13 cellular contexts compared by ENCODE assay signal in the genomic region with DNA sequence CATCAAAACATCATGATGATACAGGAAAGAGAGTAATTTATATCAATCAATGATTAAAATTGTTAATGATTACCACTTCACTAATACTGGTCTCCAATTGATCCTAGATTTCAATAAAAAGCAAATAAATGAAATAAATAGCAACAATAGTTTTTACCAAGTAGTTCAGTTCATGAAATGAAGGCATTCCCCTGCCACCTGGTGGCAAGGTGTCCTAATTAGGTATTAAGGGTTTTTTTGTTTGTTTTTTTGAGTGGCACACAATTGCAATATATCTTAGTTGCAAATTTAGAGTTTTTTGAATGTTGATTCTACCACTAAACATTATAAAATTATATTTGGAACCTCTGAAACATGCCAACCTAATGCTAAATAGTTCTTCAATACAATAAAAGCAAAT.
A peak's percentile ranks its signal among the peaks of the same experiment; 100 is the strongest.
DNase-seq lines count a peak whose midpoint lies in the region; ATAC-seq and TF ChIP-seq lines count a peak whose summit lies in the region.
"Had no signal": no experiment of that assay in that cellular context is flagged by ENCODE, and none has a peak within 500 bp of the region (broad histone marks: within the 10 kb centered on the region; RNA-seq: fewer than 3 reads in every experiment).

No MANE protein-coding gene starts in this region.

- ATAC-seq in left colon (peak; percentile 52), HG03196 (IDR thresholded peaks at IDR 0.05; ENCODE audit: unreplicated experiment) (no peak)
- ATAC-seq: stimulated activated naive CD8-positive, alpha-beta T cell treated with anti-CD3 and anti-CD28 coated beads, Interleukin-15, Interleukin-2, amounts not matched to agents 100 U/mL and 50 U/mL, for 24 hours had no signal

- DNase-seq in AG04449 (ENCODE audit: low read depth, low spot score): no peak
- peak; percentile 33 for DNase-seq in astrocyte of the spinal cord (ENCODE audit: low read depth, low spot score)
- peak in 1 of 2 donors; percentile 57 for DNase-seq in left colon
- no peak for DNase-seq in activated T-cell treated with anti-CD3 and anti-CD28 coated beads, Interleukin-2, amount 50 U/mL, for 1 hour
- DNase-seq in coronary artery (ENCODE audit: low spot score): no peak
- DNase-seq in dorsolateral prefrontal cortex: no peak
- DNase-seq: activated CD8-positive, alpha-beta memory T cell treated with anti-CD3 and anti-CD28 coated beads, Interleukin-2, amount 50 U/mL, for 4 hours; DMS79 treated with DMSO at 0.1 percent for 48 hours; foreskin melanocyte; occipital lobe; stimulated activated naive CD8-positive, alpha-beta T cell treated with anti-CD3 and anti-CD28 coated beads, Interleukin-15, Interleukin-2, amounts not matched to agents 100 U/mL and 50 U/mL, for 24 hours had no signal

- H3K4me1 ChIP-seq in HEK293 (ENCODE audit: control insufficient read depth, insufficient read depth, low read length): no peaks in the 10 kb centered on the region

- intact Hi-C loops in left colon (cut with DNase I, micrococcal nuclease): no loop called here
- intact Hi-C loops in dorsolateral prefrontal cortex (cut with DNase I): no loop called here

- no peaks in the 10 kb centered on the region for H3K27me3 ChIP-seq in dorsolateral prefrontal cortex

- TF ChIP-seq CTCF in AG04449 (IDR thresholded peaks at IDR 0.05; ENCODE audit: insufficient read depth, low read length, missing control alignments) (peak; percentile 16), HEK293 (tag by site-specific recombination; IDR thresholded peaks at IDR 0.05) (no peak), astrocyte of the spinal cord (IDR thresholded peaks at IDR 0.05; ENCODE audit: low read depth, low read length) (peak; percentile 32), coronary artery (IDR thresholded peaks at IDR 0.05) (no peak), dorsolateral prefrontal cortex (IDR thresholded peaks at IDR 0.05 in 54 of 56, conservative IDR thresholded peaks at IDR 0.05 in 2 of 56; ENCODE audit: low read depth in 1 of 56, partially characterized antibody in 56 of 56) (peak in 12 of 56 donors; percentile 10 to 47 (median 16))

- in situ Hi-C loops in astrocyte of the spinal cord (cut with HindIII; ENCODE audit: low sequenced_read_pairs): no loop called here

- no peaks in the 10 kb centered on the region for H3K9me3 ChIP-seq in HEK293 (ENCODE audit: control insufficient read depth, insufficient read depth, low read depth, low read length)

- H3K4me3 ChIP-seq in AG04449 (ENCODE audit: low read depth, low read length) (no peak overlapping the region), HEK293 (ENCODE audit: low read depth, low read length) (no peak overlapping the region), astrocyte of the spinal cord (ENCODE audit: low read depth, low read length) (no peak overlapping the region), coronary artery (no peak overlapping the region), dorsolateral prefrontal cortex (no peak overlapping the region)

- CTCF ChIA-PET in AG04449 (lab: Yijun Ruan, JAX): interaction anchor here (1.1 to 6.0 kb wide), 3 partner anchors 158 to 162 kb away, joined by 3 to 49 read pairs (median 4); a partner anchor contains a TSS
- CTCF ChIA-PET in HEK293 (lab: Yijun Ruan, JAX): interaction anchor here (0.6 to 1.0 kb wide), 3 partner anchors 103 to 187 kb away, joined by 3 to 4 read pairs (median 3); a partner anchor contains a TSS

- POLR2A ChIA-PET in AG04449 (lab: Yijun Ruan, JAX) (no interaction called here), HEK293 (lab: Yijun Ruan, JAX) (no interaction called here)

- no peak overlapping the region for H3K27ac ChIP-seq in HEK293 (ENCODE audit: extremely low read depth, low read depth, low read length)
- H3K27ac ChIP-seq in coronary artery: no peak overlapping the region
- no peak overlapping the region for H3K27ac ChIP-seq in dorsolateral prefrontal cortex

- no peaks in the 10 kb centered on the region for H3K36me3 ChIP-seq in HEK293 (ENCODE audit: control insufficient read depth in 2 of 2, insufficient read depth in 1 of 2, low read length in 2 of 2)

TF ChIP-seq in HEK293, 187 proteins besides CTCF, POLR2A, EP300 and RAD21:
- TF ChIP-seq ZNF654 (tag by site-specific recombination; IDR thresholded peaks at IDR 0.05; ENCODE audit: low read depth): peak; percentile 26; the same call in 1 of the 2 replicates
- no peak for TF ChIP-seq ZNF664 (tag by site-specific recombination; IDR thresholded peaks at IDR 0.05)

Comparison
In these comparisons a context has a peak if more than half of its experiments do, and no peak if none do; other contexts are left out.
1. CTCF ChIP-seq: peak in AG04449 (single experiment) and astrocyte of the spinal cord (single experiment); none in HEK293 (single experiment) and coronary artery (single experiment).